Comparison of ENCODE assay signal across 1 cellular context in the genomic region with DNA sequence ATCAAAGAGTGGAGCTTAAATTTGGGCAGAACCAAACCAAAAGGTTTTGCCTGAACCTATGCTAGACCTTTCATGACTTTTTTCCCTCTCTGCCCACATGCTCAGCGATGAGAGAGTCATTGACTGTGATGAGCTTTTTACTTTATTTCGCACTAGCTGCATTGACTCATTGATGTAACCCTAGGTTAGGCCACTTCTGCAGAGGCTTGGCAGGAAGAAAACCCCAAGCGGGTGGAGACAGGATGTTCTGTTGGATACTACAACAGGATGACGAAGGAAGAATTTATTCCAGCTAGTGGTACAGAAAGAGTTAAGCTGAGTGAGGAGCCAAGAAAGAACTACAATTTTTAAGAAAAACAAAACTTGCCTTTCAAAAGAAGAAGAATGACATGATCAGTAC.
TF ChIP-seq lines count a peak whose summit lies in the region.

No MANE protein-coding gene starts in this region.

TF ChIP-seq in GM12878, 131 proteins besides CTCF, POLR2A, EP300 and RAD21 (continued from another document):
- TF ChIP-seq, protein P1, sequence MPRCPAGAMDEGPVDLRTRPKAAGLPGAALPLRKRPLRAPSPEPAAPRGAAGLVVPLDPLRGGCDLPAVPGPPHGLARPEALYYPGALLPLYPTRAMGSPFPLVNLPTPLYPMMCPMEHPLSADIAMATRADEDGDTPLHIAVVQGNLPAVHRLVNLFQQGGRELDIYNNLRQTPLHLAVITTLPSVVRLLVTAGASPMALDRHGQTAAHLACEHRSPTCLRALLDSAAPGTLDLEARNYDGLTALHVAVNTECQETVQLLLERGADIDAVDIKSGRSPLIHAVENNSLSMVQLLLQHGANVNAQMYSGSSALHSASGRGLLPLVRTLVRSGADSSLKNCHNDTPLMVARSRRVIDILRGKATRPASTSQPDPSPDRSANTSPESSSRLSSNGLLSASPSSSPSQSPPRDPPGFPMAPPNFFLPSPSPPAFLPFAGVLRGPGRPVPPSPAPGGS (IDR thresholded peaks at IDR 0.05; ENCODE audit: borderline replicate concordance, insufficient read depth, low read depth, low read length, poor library complexity, severe bottlenecking): no peak
- TF ChIP-seq SMARCA5 (IDR thresholded peaks at IDR 0.05) (no peak), NFYA (IDR thresholded peaks at IDR 0.05; ENCODE audit: borderline replicate concordance, low read depth, low read length) (no peak), RBBP5 (conservative IDR thresholded peaks at IDR 0.05) (no peak), GATAD2B (conservative IDR thresholded peaks at IDR 0.05; ENCODE audit: low read depth) (no peak), CREB1 (IDR thresholded peaks at IDR 0.05; ENCODE audit: low read depth) (no peak), ZNF622 (IDR thresholded peaks at IDR 0.05) (no peak), GABPA (IDR thresholded peaks at IDR 0.05; ENCODE audit: low read depth) (no peak)
- TF ChIP-seq, protein P2, sequence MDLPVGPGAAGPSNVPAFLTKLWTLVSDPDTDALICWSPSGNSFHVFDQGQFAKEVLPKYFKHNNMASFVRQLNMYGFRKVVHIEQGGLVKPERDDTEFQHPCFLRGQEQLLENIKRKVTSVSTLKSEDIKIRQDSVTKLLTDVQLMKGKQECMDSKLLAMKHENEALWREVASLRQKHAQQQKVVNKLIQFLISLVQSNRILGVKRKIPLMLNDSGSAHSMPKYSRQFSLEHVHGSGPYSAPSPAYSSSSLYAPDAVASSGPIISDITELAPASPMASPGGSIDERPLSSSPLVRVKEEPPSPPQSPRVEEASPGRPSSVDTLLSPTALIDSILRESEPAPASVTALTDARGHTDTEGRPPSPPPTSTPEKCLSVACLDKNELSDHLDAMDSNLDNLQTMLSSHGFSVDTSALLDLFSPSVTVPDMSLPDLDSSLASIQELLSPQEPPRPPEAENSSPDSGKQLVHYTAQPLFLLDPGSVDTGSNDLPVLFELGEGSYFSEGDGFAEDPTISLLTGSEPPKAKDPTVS (IDR thresholded peaks at IDR 0.05; ENCODE audit: low read depth, low read length): no peak
